Comparison of ENCODE assay signal across 10 cellular contexts in genomic region chr12:24754690-24755638, GRCh38.
DNase-seq lines count a peak whose midpoint lies in the region; ATAC-seq and TF ChIP-seq lines count a peak whose summit lies in the region.
"Had no signal": no experiment of that assay in that cellular context is flagged by ENCODE, and none has a peak within 500 bp of the region (broad histone marks: within the 10 kb centered on the region; RNA-seq: fewer than 3 reads in every experiment).

No MANE protein-coding gene starts in this region.

- no peaks in the 10 kb centered on the region for H3K36me3 ChIP-seq in SK-N-SH (replicated peaks in 1 of 2; ENCODE audit: control insufficient read depth in 1 of 2, insufficient read depth in 2 of 2, low read length in 1 of 2)
- H3K36me3 ChIP-seq in CD4-positive, alpha-beta memory T cell (ENCODE audit: insufficient read depth, low read length), result no peaks in the 10 kb centered on the region

- H3F3A ChIP-seq in SK-N-SH (replicated peaks; ENCODE audit: insufficient read depth), result no peaks in the 10 kb centered on the region

- H3K36me3 Mint-ChIP-seq in activated CD4-positive, alpha-beta T cell treated with anti-CD3 and anti-CD28 coated beads, Interleukin-2, amount 10 ng/mL, durations not matched to agents 24 days and 14 days (ENCODE audit: low read depth), result no peaks in the 10 kb centered on the region
- no peaks in the 10 kb centered on the region for H3K36me3 Mint-ChIP-seq in endothelial cell (ENCODE audit: low read depth, unreplicated experiment)
- H3K36me3 Mint-ChIP-seq in CD4-positive, alpha-beta memory T cell, result no peaks in the 10 kb centered on the region

- no peaks in the 10 kb centered on the region for H3K9me2 ChIP-seq in SK-N-SH

- CTCF ChIA-PET in SK-N-SH (lab: Yijun Ruan, JAX), result no interaction called here
- CTCF ChIA-PET in CD4-positive, alpha-beta memory T cell (lab: Charles Lee; ENCODE audit: partially characterized antibody), result no interaction called here

- H3K4me3 Mint-ChIP-seq in activated CD4-positive, alpha-beta T cell treated with anti-CD3 and anti-CD28 coated beads, Interleukin-2, amount 10 ng/mL, durations not matched to agents 24 days and 14 days, result peak overlapping the region; percentile 15
- no peak overlapping the region for H3K4me3 Mint-ChIP-seq in endothelial cell (ENCODE audit: unreplicated experiment)
- H3K4me3 Mint-ChIP-seq in CD4-positive, alpha-beta memory T cell, result no peak overlapping the region
- H3K4me3 Mint-ChIP-seq: B cell had no signal

- H3K27ac ChIP-seq in SK-N-SH (ENCODE audit: low read depth in 2 of 2, low read length in 1 of 2) (peak overlapping the region in 1 of 2 experiments; percentile 11; a peak in 1 of 4 replicates), dorsolateral prefrontal cortex (no peak overlapping the region)
- no peak overlapping the region for H3K27ac ChIP-seq in CD4-positive, alpha-beta memory T cell (ENCODE audit: low read depth, low read length)

- peaks cover 4% of the 10 kb centered on the region for H3K9me3 Mint-ChIP-seq in activated CD4-positive, alpha-beta T cell treated with anti-CD3 and anti-CD28 coated beads, Interleukin-2, amount 10 ng/mL, durations not matched to agents 24 days and 14 days
- no peaks in the 10 kb centered on the region for H3K9me3 Mint-ChIP-seq in endothelial cell (ENCODE audit: unreplicated experiment)
- peaks cover 0 to 4% (median 0%) of the 10 kb centered on the region in 8 donors for H3K9me3 Mint-ChIP-seq in CD4-positive, alpha-beta memory T cell

- H4K20me1 ChIP-seq in SK-N-SH (ENCODE audit: insufficient read depth), result no peaks in the 10 kb centered on the region

- peak overlapping the region; percentile 85 for H3K27ac Mint-ChIP-seq in activated CD4-positive, alpha-beta T cell treated with anti-CD3 and anti-CD28 coated beads, Interleukin-2, amount 10 ng/mL, durations not matched to agents 24 days and 14 days
- H3K27ac Mint-ChIP-seq in endothelial cell (ENCODE audit: unreplicated experiment), result no peak overlapping the region
- peak overlapping the region in 1 of 7 donors; percentile 1 for H3K27ac Mint-ChIP-seq in CD4-positive, alpha-beta memory T cell
- H3K27ac Mint-ChIP-seq: B cell had no signal

- DNase-seq in activated CD4-positive, alpha-beta T cell treated with anti-CD3 and anti-CD28 coated beads, Interleukin-2, amount 10 ng/mL, durations not matched to agents 24 days and 14 days, result no peak
- DNase-seq in activated CD4-positive, alpha-beta T cell treated with anti-CD3 and anti-CD28 coated beads, Interleukin-2, amount 50 U/mL, for 1 hour, result no peak
- DNase-seq in SK-N-SH (no peak), foreskin melanocyte (peak; percentile 40), dorsolateral prefrontal cortex (no peak), endothelial cell (ENCODE audit: low spot score) (no peak)
- DNase-seq in stimulated activated naive CD8-positive, alpha-beta T cell treated with anti-CD3 and anti-CD28 coated beads, Interleukin-15, Interleukin-2, amounts not matched to agents 100 U/mL and 50 U/mL, for 24 hours, result no peak
- DNase-seq in CD4-positive, alpha-beta memory T cell, result no peak
- DNase-seq: NCI-H510A had no signal

- no peaks in the 10 kb centered on the region for H3K9me3 ChIP-seq in SK-N-SH
- H3K9me3 ChIP-seq in CD4-positive, alpha-beta memory T cell (ENCODE audit: control insufficient read depth in 1 of 2, low read length in 2 of 2), result no peaks in the 10 kb centered on the region

- H3K4me1 ChIP-seq in SK-N-SH (ENCODE audit: control insufficient read depth in 1 of 2, insufficient read depth in 2 of 2, low read depth in 1 of 2, low read length in 1 of 2), result peaks cover 3 to 10% of the 10 kb centered on the region in 2 experiments
- H3K4me1 ChIP-seq in CD4-positive, alpha-beta memory T cell (ENCODE audit: insufficient read depth, low read length), result no peaks in the 10 kb centered on the region

- TF ChIP-seq CTCF in SK-N-SH (IDR thresholded peaks at IDR 0.05) (no peak), dorsolateral prefrontal cortex (IDR thresholded peaks at IDR 0.05 in 54 of 56, conservative IDR thresholded peaks at IDR 0.05 in 2 of 56; ENCODE audit: low read depth in 1 of 56, partially characterized antibody in 56 of 56) (no peak), endothelial cell (IDR thresholded peaks at IDR 0.05; ENCODE audit: unreplicated experiment) (no peak)

- no peak for TF ChIP-seq RAD21 in SK-N-SH (IDR thresholded peaks at IDR 0.05; ENCODE audit: low read length)

- ATAC-seq in stimulated activated naive CD8-positive, alpha-beta T cell treated with anti-CD3 and anti-CD28 coated beads, Interleukin-15, Interleukin-2, amounts not matched to agents 100 U/mL and 50 U/mL, for 24 hours, result peak; percentile 23

- H3K4me2 ChIP-seq in SK-N-SH, result no peak overlapping the region

- no peaks in the 10 kb centered on the region for H3K79me2 ChIP-seq in SK-N-SH (ENCODE audit: insufficient read depth)

- 56% methylated on average over 7 of the region's 7 CpGs for WGBS in SK-N-SH (ENCODE audit: low lambda C conversion rate)

- POLR2A ChIA-PET in SK-N-SH (lab: Yijun Ruan, JAX), result no interaction called here
- POLR2A ChIA-PET in CD4-positive, alpha-beta memory T cell (lab: Charles Lee; ENCODE audit: partially characterized antibody), result no interaction called here

- H3K4me3 ChIP-seq in SK-N-SH (ENCODE audit: low read depth in 2 of 2, low read length in 1 of 2) (no peak overlapping the region), dorsolateral prefrontal cortex (no peak overlapping the region)
- no peak overlapping the region for H3K4me3 ChIP-seq in CD4-positive, alpha-beta memory T cell (ENCODE audit: low read length in 2 of 2)

- no peak overlapping the region for H3K9ac ChIP-seq in SK-N-SH

- H3K27me3 Mint-ChIP-seq in activated CD4-positive, alpha-beta T cell treated with anti-CD3 and anti-CD28 coated beads, Interleukin-2, amount 10 ng/mL, durations not matched to agents 24 days and 14 days, result peaks cover 1% of the 10 kb centered on the region
- no peaks in the 10 kb centered on the region for H3K27me3 Mint-ChIP-seq in endothelial cell (ENCODE audit: unreplicated experiment)
- peaks cover 10 to 15% of the 10 kb centered on the region in 2 donors for H3K27me3 Mint-ChIP-seq in CD4-positive, alpha-beta memory T cell
- H3K27me3 Mint-ChIP-seq: B cell had no signal

- TF ChIP-seq EP300 in SK-N-SH (IDR thresholded peaks at IDR 0.05; ENCODE audit: borderline replicate concordance in 1 of 2, low read depth in 1 of 2, low read length in 1 of 2), result peak in 1 of 2 experiments; percentile 31; a peak in 1 of 4 replicates

- intact Hi-C loops in activated CD4-positive, alpha-beta T cell treated with anti-CD3 and anti-CD28 coated beads, Interleukin-2, amount 10 ng/mL, durations not matched to agents 24 days and 14 days (cut with micrococcal nuclease), result loop anchor here (1.0 to 2.0 kb wide), 3 partner anchors 24 to 84 kb away; no protein-coding TSS in a partner anchor
- intact Hi-C loops in dorsolateral prefrontal cortex (cut with DNase I), result no loop called here
- intact Hi-C loops in CD4-positive, alpha-beta memory T cell (cut with micrococcal nuclease), result no loop called here

- H3K4me1 Mint-ChIP-seq in activated CD4-positive, alpha-beta T cell treated with anti-CD3 and anti-CD28 coated beads, Interleukin-2, amount 10 ng/mL, durations not matched to agents 24 days and 14 days, result peaks cover 19% of the 10 kb centered on the region
- peaks cover under 1% of the 10 kb centered on the region for H3K4me1 Mint-ChIP-seq in endothelial cell (ENCODE audit: unreplicated experiment)
- no peaks in the 10 kb centered on the region for H3K4me1 Mint-ChIP-seq in CD4-positive, alpha-beta memory T cell
- H3K4me1 Mint-ChIP-seq: B cell had no signal

- H2AFZ ChIP-seq in SK-N-SH (ENCODE audit: low read depth), result no peak overlapping the region

- H3K27me3 ChIP-seq in SK-N-SH (ENCODE audit: insufficient read depth) (no peaks in the 10 kb centered on the region), dorsolateral prefrontal cortex (peaks cover 0 to 4% (median 0%) of the 10 kb centered on the region in 45 donors)
- no peaks in the 10 kb centered on the region for H3K27me3 ChIP-seq in CD4-positive, alpha-beta memory T cell (ENCODE audit: insufficient read depth, low read length)

TF ChIP-seq in SK-N-SH, 30 proteins besides CTCF, POLR2A, EP300 and RAD21 (continues in another document):
- no peak for TF ChIP-seq MXI1 (IDR thresholded peaks at IDR 0.05; ENCODE audit: low read depth, low read length)
- TF ChIP-seq ZBTB33 (IDR thresholded peaks at IDR 0.05; ENCODE audit: borderline replicate concordance, low read depth), result no peak
- no peak for TF ChIP-seq NFIC (IDR thresholded peaks at IDR 0.05; ENCODE audit: borderline replicate concordance)
- no peak for TF ChIP-seq SIN3A (IDR thresholded peaks at IDR 0.05; ENCODE audit: borderline replicate concordance, low read depth, low read length)
- TF ChIP-seq EZH2phosphoT487 (IDR thresholded peaks at IDR 0.05; ENCODE audit: borderline replicate concordance, low read depth), result no peak
- TF ChIP-seq PBX3 (IDR thresholded peaks at IDR 0.05), result 0 out of 2 replicates have a peak, but pooled peaks have one; percentile 10
- TF ChIP-seq SMC3 (IDR thresholded peaks at IDR 0.05; ENCODE audit: low read depth, low read length), result no peak
- TF ChIP-seq GABPA (IDR thresholded peaks at IDR 0.05; ENCODE audit: low read depth), result no peak
